ENCODE assay signal across 8 cellular contexts in the genomic region with DNA sequence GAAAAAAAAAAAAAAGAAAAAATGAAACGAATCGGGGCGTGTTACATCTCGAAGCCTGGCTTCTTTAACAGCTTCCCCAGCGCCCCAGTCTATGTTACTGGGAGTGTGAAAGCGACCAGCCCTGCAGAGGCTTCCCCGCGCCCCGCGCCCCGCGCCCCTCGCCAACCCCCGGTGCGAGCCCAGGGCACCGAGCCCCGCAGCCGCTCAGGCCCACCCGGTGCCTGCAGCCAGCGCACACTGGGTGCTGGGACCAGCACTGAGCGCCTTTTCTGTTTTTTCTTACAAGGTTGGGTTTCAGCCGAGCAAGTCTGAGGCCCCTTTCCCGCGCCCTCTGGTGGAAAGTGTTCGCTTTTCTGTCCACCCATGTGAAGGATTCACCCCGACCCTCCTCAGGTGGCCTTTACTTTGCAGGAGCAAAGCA. TPM values are rescaled to one million over a fixed set of nuclear protein-coding genes. Genes with fewer than 3 reads are reported as not detected.
DNase-seq lines count a peak whose midpoint lies in the region; ATAC-seq, FAIRE-seq and TF ChIP-seq lines count a peak whose summit lies in the region.

No MANE protein-coding gene starts in this region.

- H3K4me1 ChIP-seq in kidney (ENCODE audit: control insufficient read depth in 1 of 2, insufficient read depth in 1 of 2, low read depth in 1 of 2, low read length in 2 of 2) = no peaks in the 10 kb centered on the region

- DNase-seq in GM12864 (ENCODE audit: low read depth) (no peak), UCSD-AML1 (lab: John Stamatoyannopoulos, UW; ENCODE audit: unreplicated experiment) (peak; percentile 32), brain microvascular endothelial cell (peak; percentile 42), kidney (no peak), NCI-H128 (lab: John Stamatoyannopoulos, UW; ENCODE audit: unreplicated experiment) (no peak), mesenteric fat pad (ENCODE audit: low spot score) (no peak)
- peak in 2 of 3 donors; percentile 18 to 39 for DNase-seq in stimulated activated CD4-positive, alpha-beta T cell treated with anti-CD3 and anti-CD28 coated beads, TNF-alpha, amount 100 ng/mL, for 1 hour (ENCODE audit: low read depth in 3 of 3, low spot score in 1 of 3)

- FAIRE-seq in kidney (lab: Jason Lieb, UNC) = no peak

- TF ChIP-seq CTCF in GM12864 (IDR thresholded peaks at IDR 0.05; ENCODE audit: low read depth, low read length, missing control alignments) (peak; percentile 52), brain microvascular endothelial cell (IDR thresholded peaks at IDR 0.05; ENCODE audit: low read depth, low read length, missing control alignments) (peak; percentile 64), kidney (IDR thresholded peaks at IDR 0.05; ENCODE audit: borderline replicate concordance, extremely low read depth, insufficient read depth) (peak; percentile 36)

- no peak overlapping the region for H3K27ac ChIP-seq in brain microvascular endothelial cell
- H3K27ac ChIP-seq in kidney (ENCODE audit: low read depth in 2 of 2, low read length in 2 of 2) = no peak overlapping the region

- H3K27me3 ChIP-seq in brain microvascular endothelial cell (replicated peaks) = no peaks in the 10 kb centered on the region

- H3K4me3 ChIP-seq in GM12864 (ENCODE audit: low read depth, low read length) (no peak overlapping the region), brain microvascular endothelial cell (ENCODE audit: low read depth, low read length) (no peak overlapping the region), kidney (ENCODE audit: low read length in 2 of 2) (peak overlapping the region in 1 of 2 donors; percentile 41)

- no peaks in the 10 kb centered on the region for H3K36me3 ChIP-seq in brain microvascular endothelial cell (replicated peaks)
- no peaks in the 10 kb centered on the region for H3K36me3 ChIP-seq in kidney (ENCODE audit: control insufficient read depth in 1 of 2, insufficient read depth in 2 of 2, low read length in 2 of 2)

- H3K9me3 ChIP-seq in kidney (ENCODE audit: control insufficient read depth in 1 of 2, low read length in 2 of 2) = no peaks in the 10 kb centered on the region

- in situ Hi-C loops in brain microvascular endothelial cell (cut with HindIII; ENCODE audit: low pct_ligation_motif_present, low sequenced_read_pairs) = no loop called here

- no peak overlapping the region for H3K9ac ChIP-seq in kidney (ENCODE audit: low read length in 2 of 2)

- intact Hi-C loops in kidney (cut with DNase I) = no loop called here

- ATAC-seq in HG03175 (IDR thresholded peaks at IDR 0.05; ENCODE audit: unreplicated experiment) = peak; percentile 54

RNA-seq across cellular contexts. Expression of a gene that starts 42.1 kb away (rescaled TPM):
- total RNA-seq in kidney (27.0 TPM), mesenteric fat pad (14.4 TPM)
- polyA plus RNA-seq in kidney (ENCODE audit: insufficient read depth, low read depth, low replicate concordance) = 6.3 TPM

RNA-seq across cellular contexts. Expression of a gene that starts 42.2 kb away (rescaled TPM):
- total RNA-seq in kidney = 4.0 TPM
- not detected for polyA plus RNA-seq in kidney (ENCODE audit: insufficient read depth, low read depth, low replicate concordance)
- total RNA-seq in mesenteric fat pad = 11.5 TPM

Comparison
In these comparisons a context has a peak if more than half of its experiments do, and no peak if none do; other contexts are left out.
1. DNase-seq: peak in UCSD-AML1 (single experiment), brain microvascular endothelial cell (single experiment) and stimulated activated CD4-positive, alpha-beta T cell treated with anti-CD3 and anti-CD28 coated beads, TNF-alpha, amount 100 ng/mL, for 1 hour (2 of 3); none in GM12864 (single experiment), kidney (single experiment), NCI-H128 (single experiment) and mesenteric fat pad (single experiment).
2. Peak in every context shown above with its lines, with median percentiles within 50 percentile points of each other: CTCF ChIP-seq.